ENCODE assay signal across 1 cellular context in genomic region chr11:66328307-66329144, GRCh38.
TF ChIP-seq lines count a peak whose summit lies in the region.

No MANE protein-coding gene starts in this region.

TF ChIP-seq in K562, 482 proteins besides CTCF, POLR2A, EP300 and RAD21 (continued from another document and continues in another):
- 0 out of 2 replicates have a peak, but pooled peaks have one; percentile 39 for TF ChIP-seq ZBTB9 (CRISPR knock-in tag; IDR thresholded peaks at IDR 0.05)
- TF ChIP-seq ZNF511 (CRISPR knock-in tag; IDR thresholded peaks at IDR 0.05), result peak; percentile 68; the same call in 1 of the 2 replicates
- no peak for TF ChIP-seq PTTG1 (tag; IDR thresholded peaks at IDR 0.05; ENCODE audit: low read depth)
- TF ChIP-seq RHOXF2B (CRISPR knock-in tag; conservative IDR thresholded peaks at IDR 0.05), result no peak
- TF ChIP-seq TSC22D4 (tag; IDR thresholded peaks at IDR 0.05), result no peak
- 0 out of 2 replicates have a peak, but pooled peaks have one; percentile 14 for TF ChIP-seq ZNF121 (CRISPR knock-in tag; conservative IDR thresholded peaks at IDR 0.05)
- no peak for TF ChIP-seq GTF2F1 (IDR thresholded peaks at IDR 0.05; ENCODE audit: low read depth, low read length)
- TF ChIP-seq AFF4 (CRISPR knock-in tag; IDR thresholded peaks at IDR 0.05), result no peak
- TF ChIP-seq EP400 (IDR thresholded peaks at IDR 0.05), result peak; percentile 90
- no peak for TF ChIP-seq TAL1 (IDR thresholded peaks at IDR 0.05)
- peak; percentile 42 for TF ChIP-seq E2F8 (IDR thresholded peaks at IDR 0.05; ENCODE audit: low read depth, partially characterized antibody)
- TF ChIP-seq KLF6 (CRISPR knock-in tag; IDR thresholded peaks at IDR 0.05; ENCODE audit: borderline replicate concordance), result peak; percentile 46; the same call in 1 of the 2 replicates
- no peak for TF ChIP-seq ZBTB49 (CRISPR knock-in tag; IDR thresholded peaks at IDR 0.05; ENCODE audit: borderline replicate concordance)
- peak; percentile 66; the same call in 1 of the 2 replicates for TF ChIP-seq TFAP4 (CRISPR knock-in tag; IDR thresholded peaks at IDR 0.05; ENCODE audit: borderline replicate concordance)
- TF ChIP-seq JUN (IDR thresholded peaks at IDR 0.05; ENCODE audit: borderline replicate concordance, low read depth, low read length), result 0 out of 2 replicates have a peak, but pooled peaks have one; percentile 17
- peak; percentile 46; the same call in 1 of the 2 replicates for TF ChIP-seq JUN (CRISPR knock-in tag; IDR thresholded peaks at IDR 0.05; ENCODE audit: borderline replicate concordance)
- TF ChIP-seq FOXK2 (conservative IDR thresholded peaks at IDR 0.05 in 1 of 2, IDR thresholded peaks at IDR 0.05 in 1 of 2; ENCODE audit: low read depth in 2 of 2), result peak; percentile 46 to 67; a peak in 2 of 4 replicates
- TF ChIP-seq CREB3L1 (IDR thresholded peaks at IDR 0.05; ENCODE audit: borderline replicate concordance, low read depth), result peak; percentile 71; the same call in 1 of the 2 replicates
- peak; percentile 44 for TF ChIP-seq TBP (optimal IDR thresholded peaks at IDR 0.05; ENCODE audit: low read depth, low read length)
- no peak for TF ChIP-seq NR2C1 (IDR thresholded peaks at IDR 0.05)
- TF ChIP-seq NR2C1 (tag; IDR thresholded peaks at IDR 0.05), result 0 out of 2 replicates have a peak, but pooled peaks have one; percentile 24
- TF ChIP-seq ETV5 (CRISPR knock-in tag; IDR thresholded peaks at IDR 0.05; ENCODE audit: low read depth), result 0 out of 2 replicates have a peak, but pooled peaks have one; percentile 45
- peak; percentile 55 for TF ChIP-seq POLR2G (IDR thresholded peaks at IDR 0.05; ENCODE audit: low read depth, low read length)
- TF ChIP-seq GTF2E2 (tag; IDR thresholded peaks at IDR 0.05), result no peak
- peak; percentile 80; the same call in 1 of the 2 replicates for TF ChIP-seq ZNF668 (CRISPR knock-in tag; IDR thresholded peaks at IDR 0.05)
- 0 out of 2 replicates have a peak, but pooled peaks have one; percentile 26 for TF ChIP-seq KLF13 (tag; IDR thresholded peaks at IDR 0.05; ENCODE audit: borderline replicate concordance, low read depth)
- TF ChIP-seq RNF2 (IDR thresholded peaks at IDR 0.05), result 0 out of 2 replicates have a peak, but pooled peaks have one; percentile 35
- 0 out of 4 replicates have a peak, but pooled peaks of 1 of the 2 experiments have one; percentile 22 for TF ChIP-seq ZNF639 (CRISPR knock-in tag; conservative IDR thresholded peaks at IDR 0.05 in 1 of 2, IDR thresholded peaks at IDR 0.05 in 1 of 2)
- TF ChIP-seq ZNF395 (CRISPR knock-in tag; IDR thresholded peaks at IDR 0.05), result peak; percentile 54; the same call in 1 of the 2 replicates
- peak; percentile 77; the same call in 1 of the 2 replicates for TF ChIP-seq ARID4B (CRISPR knock-in tag; IDR thresholded peaks at IDR 0.05)
- TF ChIP-seq NRF1 (conservative IDR thresholded peaks at IDR 0.05 in 1 of 2, IDR thresholded peaks at IDR 0.05 in 1 of 2), result peak in 1 of 2 experiments; percentile 30; a peak in 1 of 4 replicates
- TF ChIP-seq NCOA2 (IDR thresholded peaks at IDR 0.05; ENCODE audit: partially characterized antibody in 2 of 2), result no peak
- TF ChIP-seq ZNF717 (CRISPR knock-in tag; IDR thresholded peaks at IDR 0.05), result no peak
- TF ChIP-seq LCOR (CRISPR knock-in tag; IDR thresholded peaks at IDR 0.05), result 0 out of 2 replicates have a peak, but pooled peaks have one; percentile 49
- TF ChIP-seq PYGO2 (tag; IDR thresholded peaks at IDR 0.05), result no peak
- no peak for TF ChIP-seq ZNF583 (CRISPR knock-in tag; IDR thresholded peaks at IDR 0.05)
- TF ChIP-seq STAG1 (CRISPR knock-in tag; IDR thresholded peaks at IDR 0.05; ENCODE audit: borderline replicate concordance), result peak; percentile 4; the same call in 1 of the 2 replicates
